8 cellular contexts compared by ENCODE assay signal in genomic region chrX:43655151-43655676, GRCh38. TPM values are rescaled to one million over a fixed set of nuclear protein-coding genes. Genes with fewer than 3 reads are reported as not detected.
DNase-seq lines count a peak whose midpoint lies in the region; ATAC-seq lines count a peak whose summit lies in the region.

No MANE protein-coding gene starts in this region.

- DNase-seq in activated CD4-positive, alpha-beta T cell treated with anti-CD3 and anti-CD28 coated beads for 48 hours = peak; percentile 40
- DNase-seq in mesendoderm (peak; percentile 60), NOMO-1 (lab: John Stamatoyannopoulos, UW; ENCODE audit: unreplicated experiment in 2 of 2) (no peak)

- no peaks in the 10 kb centered on the region for H3K27me3 Mint-ChIP-seq in stimulated activated naive CD8-positive, alpha-beta T cell treated with anti-CD3 and anti-CD28 coated beads, Interleukin-15, Interleukin-2, amounts not matched to agents 100 ng/mL and 50 ng/mL, for 24 hours

- no peak overlapping the region for H2BK5ac ChIP-seq in mesendoderm (ENCODE audit: low read length)

- H3K27ac ChIP-seq in mesendoderm (ENCODE audit: low read depth, low read length) = no peak overlapping the region

- H3K56ac ChIP-seq in mesendoderm (ENCODE audit: low read length) = peak overlapping the region; percentile 67

- H3K9ac ChIP-seq in ES-I3 (ENCODE audit: low read depth, low read length) (peak overlapping the region; percentile 79; the same call in 1 of the 2 replicates), endocrine pancreas (ENCODE audit: control insufficient read depth, insufficient read depth, low read length) (peak overlapping the region; percentile 82), mesendoderm (ENCODE audit: low read length) (peak overlapping the region; percentile 50)

- no peak overlapping the region for H4K5ac ChIP-seq in mesendoderm (ENCODE audit: low read length)

- H3K4me1 ChIP-seq in ES-I3 (ENCODE audit: insufficient read depth, low read length) (no peaks in the 10 kb centered on the region), endocrine pancreas (ENCODE audit: control insufficient read depth, insufficient read depth, low read length) (no peaks in the 10 kb centered on the region), mesendoderm (ENCODE audit: control insufficient read depth, low read depth, low read length) (no peaks in the 10 kb centered on the region)

- H3K79me1 ChIP-seq in mesendoderm (ENCODE audit: low read length) = no peaks in the 10 kb centered on the region

- no peak overlapping the region for H2BK120ac ChIP-seq in mesendoderm (ENCODE audit: low read depth, low read length)

- H3K27ac Mint-ChIP-seq in stimulated activated naive CD8-positive, alpha-beta T cell treated with anti-CD3 and anti-CD28 coated beads, Interleukin-15, Interleukin-2, amounts not matched to agents 100 ng/mL and 50 ng/mL, for 24 hours = peak overlapping the region; percentile 40

- H3K9me3 ChIP-seq in ES-I3 (ENCODE audit: control insufficient read depth, insufficient read depth, low read length) (no peaks in the 10 kb centered on the region), endocrine pancreas (ENCODE audit: control insufficient read depth, low read length) (no peaks in the 10 kb centered on the region)

- H3K18ac ChIP-seq in mesendoderm (ENCODE audit: low read length) = no peak overlapping the region

- H3K9me3 Mint-ChIP-seq in stimulated activated naive CD8-positive, alpha-beta T cell treated with anti-CD3 and anti-CD28 coated beads, Interleukin-15, Interleukin-2, amounts not matched to agents 100 ng/mL and 50 ng/mL, for 24 hours = no peaks in the 10 kb centered on the region

- H3K36me3 Mint-ChIP-seq in stimulated activated naive CD8-positive, alpha-beta T cell treated with anti-CD3 and anti-CD28 coated beads, Interleukin-15, Interleukin-2, amounts not matched to agents 100 ng/mL and 50 ng/mL, for 24 hours (ENCODE audit: low read depth) = no peaks in the 10 kb centered on the region

- peak overlapping the region; percentile 70 for H3K4me2 ChIP-seq in mesendoderm (ENCODE audit: low read length)

- WGBS in mesendoderm (ENCODE audit: extremely low coverage, insufficient coverage, low lambda C conversion rate) = no CpG with 5 or more reads among the region's 40 CpGs

- H3K36me3 ChIP-seq in ES-I3 (ENCODE audit: insufficient read depth, low read length) (no peaks in the 10 kb centered on the region), endocrine pancreas (ENCODE audit: control insufficient read depth, insufficient read depth, low read length) (no peaks in the 10 kb centered on the region), mesendoderm (ENCODE audit: control insufficient read depth, insufficient read depth, low read length) (no peaks in the 10 kb centered on the region)

- no peaks in the 10 kb centered on the region for H3K27me3 ChIP-seq in endocrine pancreas (ENCODE audit: control insufficient read depth, insufficient read depth, low read length)
- no peaks in the 10 kb centered on the region for H3K27me3 ChIP-seq in mesendoderm (ENCODE audit: insufficient read depth, low read length, poor library complexity)

- H3K4me3 ChIP-seq in endocrine pancreas (ENCODE audit: control insufficient read depth, insufficient read depth, low read length) = peak overlapping the region; percentile 71
- H3K4me3 ChIP-seq in mesendoderm (ENCODE audit: low read length) = peak overlapping the region; percentile 26

- no peak overlapping the region for H3K23ac ChIP-seq in mesendoderm (ENCODE audit: low read length)

- no peaks in the 10 kb centered on the region for H3K4me1 Mint-ChIP-seq in stimulated activated naive CD8-positive, alpha-beta T cell treated with anti-CD3 and anti-CD28 coated beads, Interleukin-15, Interleukin-2, amounts not matched to agents 100 ng/mL and 50 ng/mL, for 24 hours (ENCODE audit: low read depth)

- H3K4me3 Mint-ChIP-seq in stimulated activated naive CD8-positive, alpha-beta T cell treated with anti-CD3 and anti-CD28 coated beads, Interleukin-15, Interleukin-2, amounts not matched to agents 100 ng/mL and 50 ng/mL, for 24 hours = peak overlapping the region; percentile 88

- no peak overlapping the region for H2AK5ac ChIP-seq in mesendoderm (ENCODE audit: low read length)

- H4K8ac ChIP-seq in mesendoderm (ENCODE audit: low read depth, low read length) = no peak overlapping the region

- ATAC-seq in HG03521 (IDR thresholded peaks at IDR 0.05; ENCODE audit: unreplicated experiment) = peak; percentile 8
- no peak for ATAC-seq in HG03097 (IDR thresholded peaks at IDR 0.05; ENCODE audit: low FRiP score, unreplicated experiment)

- no peak overlapping the region for H3K4ac ChIP-seq in mesendoderm (ENCODE audit: low read depth, low read length)

- no peaks in the 10 kb centered on the region for H3K79me2 ChIP-seq in mesendoderm (ENCODE audit: control insufficient read depth, insufficient read depth, low read length)

- no peak overlapping the region for H2BK15ac ChIP-seq in mesendoderm (replicated peaks; ENCODE audit: low read depth)

RNA-seq across cellular contexts. Expression of gene MAOA, which starts 0.9 kb away (rescaled TPM):
- polyA plus RNA-seq in mesendoderm (2013, experiment 1 of 2) = 2.2 TPM
- polyA plus RNA-seq in mesendoderm (2013, experiment 2 of 2) = 2.8 TPM

Comparison
In these comparisons a context has a peak if more than half of its experiments do, and no peak if none do; other contexts are left out.
1. DNase-seq: peak in activated CD4-positive, alpha-beta T cell treated with anti-CD3 and anti-CD28 coated beads for 48 hours (single experiment) and mesendoderm (single experiment); none in NOMO-1 (0 of 2).
2. Peak in every context shown above with its lines, with median percentiles within 50 percentile points of each other: H3K9ac ChIP-seq.